8 cellular contexts compared by ENCODE assay signal in genomic region chr2:106192752-106193490, GRCh38. TPM values are rescaled to one million over a fixed set of nuclear protein-coding genes. Genes with fewer than 3 reads are reported as not detected.
DNase-seq lines count a peak whose midpoint lies in the region; FAIRE-seq and TF ChIP-seq lines count a peak whose summit lies in the region.

No MANE protein-coding gene starts in this region.

- no peaks in the 10 kb centered on the region for H3K27me3 ChIP-seq in MM.1S (replicated peaks; ENCODE audit: insufficient read depth, low read length)
- H3K27me3 ChIP-seq in bronchial epithelial cell (ENCODE audit: control insufficient read depth, insufficient read depth, low read length) = no peaks in the 10 kb centered on the region

- no peaks in the 10 kb centered on the region for H3K9me3 ChIP-seq in HEK293 (ENCODE audit: control insufficient read depth, insufficient read depth, low read depth, low read length)
- no peaks in the 10 kb centered on the region for H3K9me3 ChIP-seq in MM.1S (replicated peaks; ENCODE audit: insufficient read depth, low read length)

- peak overlapping the region; percentile 72 for H3K4me2 ChIP-seq in MM.1S (ENCODE audit: low read depth, low read length)

- CTCF ChIA-PET in HEK293 (lab: Yijun Ruan, JAX) = interaction anchor here (0.5 to 1.1 kb wide), 6 partner anchors 16 to 857 kb away, joined by 3 to 6 read pairs (median 3); no protein-coding TSS in a partner anchor

- 2 to 3% methylated on average over 14 of the region's 14 CpGs for WGBS in lower leg skin, 2 donors

- peak; percentile 43 for FAIRE-seq in bronchial epithelial cell (lab: Jason Lieb, UNC)

- peaks cover 0 to 5% of the 10 kb centered on the region in 2 experiments; a peak in 1 of 3 replicates for H3K36me3 ChIP-seq in HEK293 (ENCODE audit: control insufficient read depth in 2 of 2, insufficient read depth in 1 of 2, low read length in 2 of 2)
- no peaks in the 10 kb centered on the region for H3K36me3 ChIP-seq in MM.1S (replicated peaks; ENCODE audit: insufficient read depth, low read length)
- H3K36me3 ChIP-seq in bronchial epithelial cell (ENCODE audit: control insufficient read depth, insufficient read depth, low read length) = peaks cover 3% of the 10 kb centered on the region

- H3K4me1 Mint-ChIP-seq in T-helper 2 cell treated with Interferon-gamma antibody and Interleukin-4, amounts not matched to agents 5 μg/mL and 100 μg/mL, for 36 hours (ENCODE audit: low read depth) = peaks cover 41% of the 10 kb centered on the region

- TF ChIP-seq CTCF in HEK293 (tag by site-specific recombination; IDR thresholded peaks at IDR 0.05) (no peak), MM.1S (IDR thresholded peaks at IDR 0.05; ENCODE audit: low read length) (no peak), bronchial epithelial cell (IDR thresholded peaks at IDR 0.05; ENCODE audit: insufficient read depth, low read length, severe bottlenecking) (no peak), lower leg skin (IDR thresholded peaks at IDR 0.05) (no peak)

- intact Hi-C loops in lower leg skin (cut with DNase I; ENCODE audit: low total_unique reads) = no loop called here

- H3F3A ChIP-seq in MM.1S (ENCODE audit: insufficient read depth, low read length) = peaks cover 12% of the 10 kb centered on the region; the same call in 1 of the 2 replicates

- H3K4me1 ChIP-seq in HEK293 (ENCODE audit: control insufficient read depth, insufficient read depth, low read length) = peaks cover 5% of the 10 kb centered on the region; the same call in 1 of the 2 replicates
- peaks cover 10% of the 10 kb centered on the region for H3K4me1 ChIP-seq in MM.1S (ENCODE audit: low read length)

- peaks cover 42% of the 10 kb centered on the region for H3K79me2 ChIP-seq in MM.1S (ENCODE audit: low read length)

- peak overlapping the region; percentile 3 for H3K27ac Mint-ChIP-seq in T-helper 2 cell treated with Interferon-gamma antibody and Interleukin-4, amounts not matched to agents 5 μg/mL and 100 μg/mL, for 36 hours

- no peak for TF ChIP-seq POLR2A in lower leg skin (IDR thresholded peaks at IDR 0.05)

- H3K36me3 Mint-ChIP-seq in T-helper 2 cell treated with Interferon-gamma antibody and Interleukin-4, amounts not matched to agents 5 μg/mL and 100 μg/mL, for 36 hours (ENCODE audit: low read depth) = peaks cover 18% of the 10 kb centered on the region

- H3K27ac ChIP-seq in HEK293 (ENCODE audit: extremely low read depth, low read depth, low read length) = peak overlapping the region; percentile 65; the same call in 1 of the 2 replicates
- H3K27ac ChIP-seq in MM.1S (ENCODE audit: low read length) = peak overlapping the region; percentile 60; the same call in 1 of the 2 replicates

- no peaks in the 10 kb centered on the region for H3K9me3 Mint-ChIP-seq in T-helper 2 cell treated with Interferon-gamma antibody and Interleukin-4, amounts not matched to agents 5 μg/mL and 100 μg/mL, for 36 hours

- H3K9me2 ChIP-seq in MM.1S (replicated peaks; ENCODE audit: insufficient read depth, low read length) = no peaks in the 10 kb centered on the region

- DNase-seq in NCI-H2227 (lab: John Stamatoyannopoulos, UW; ENCODE audit: unreplicated experiment) = peak; percentile 39
- no peak for DNase-seq in NCI-H2227 treated with DMSO at 0.1 percent for 48 hours (lab: John Stamatoyannopoulos, UW)
- peak; percentile 54 for DNase-seq in MM.1S
- peak; percentile 74 for DNase-seq in T-helper 2 cell treated with Interferon-gamma antibody and Interleukin-4, amounts not matched to agents 5 μg/mL and 100 μg/mL, for 36 hours (ENCODE audit: low spot score)
- DNase-seq in bronchial epithelial cell (ENCODE audit: low read depth) = peak; percentile 87
- DNase-seq in lower leg skin (ENCODE audit: low spot score in 2 of 2) = no peak
- DNase-seq in stimulated activated CD8-positive, alpha-beta memory T cell treated with anti-CD3 and anti-CD28 coated beads, Interleukin-15, amount 100 ng/mL, for 24 hours (ENCODE audit: low read depth) = peak; percentile 6

- peaks cover 3% of the 10 kb centered on the region for H3K27me3 Mint-ChIP-seq in T-helper 2 cell treated with Interferon-gamma antibody and Interleukin-4, amounts not matched to agents 5 μg/mL and 100 μg/mL, for 36 hours (ENCODE audit: low read depth)

- H2AFZ ChIP-seq in MM.1S (ENCODE audit: low read length) = peak overlapping the region; percentile 90

- H4K20me1 ChIP-seq in MM.1S (ENCODE audit: insufficient read depth, low read length) = no peaks in the 10 kb centered on the region

- peak overlapping the region; percentile 84 for H3K4me3 Mint-ChIP-seq in T-helper 2 cell treated with Interferon-gamma antibody and Interleukin-4, amounts not matched to agents 5 μg/mL and 100 μg/mL, for 36 hours

- peak overlapping the region; percentile 77; the same call in 1 of the 2 replicates for H3K9ac ChIP-seq in MM.1S (ENCODE audit: low read length)

- POLR2A ChIA-PET in HEK293 (lab: Yijun Ruan, JAX) = interaction anchor here (0.6 to 1.0 kb wide), 2 partner anchors 9 to 12 kb away, joined by 3 read pairs; no protein-coding TSS in a partner anchor

- H3K4me3 ChIP-seq in HEK293 (ENCODE audit: low read depth, low read length) = peak overlapping the region; percentile 88
- peak overlapping the region; percentile 89 for H3K4me3 ChIP-seq in MM.1S (ENCODE audit: low read length)
- peak overlapping the region; percentile 71 for H3K4me3 ChIP-seq in bronchial epithelial cell (ENCODE audit: low read depth, low read length)
- H3K4me3 ChIP-seq in lower leg skin (ENCODE audit: low read depth, poor library complexity, severe bottlenecking) = peak overlapping the region; percentile 59

TF ChIP-seq in HEK293, 187 proteins besides CTCF, POLR2A, EP300 and RAD21 (continues in another document):
- peak; percentile 54; the same call in 1 of the 2 replicates for TF ChIP-seq SCRT1 (tag by site-specific recombination; IDR thresholded peaks at IDR 0.05; ENCODE audit: borderline replicate concordance)
- TF ChIP-seq ZNF239 (tag by site-specific recombination; IDR thresholded peaks at IDR 0.05) = no peak
- peak; percentile 94 for TF ChIP-seq SCRT2 (tag by site-specific recombination; IDR thresholded peaks at IDR 0.05)
- peak; percentile 55 for TF ChIP-seq PRDM6 (tag by site-specific recombination; IDR thresholded peaks at IDR 0.05)
- no peak for TF ChIP-seq KLF9 (tag by site-specific recombination; IDR thresholded peaks at IDR 0.05; ENCODE audit: low read depth)
- TF ChIP-seq ZNF248 (tag by site-specific recombination; IDR thresholded peaks at IDR 0.05) = no peak
- no peak for TF ChIP-seq ZNF155 (tag by site-specific recombination; IDR thresholded peaks at IDR 0.05)
- no peak for TF ChIP-seq ZNF670 (tag by site-specific recombination; IDR thresholded peaks at IDR 0.05; ENCODE audit: low read depth)
- TF ChIP-seq ZBTB21 (tag by site-specific recombination; IDR thresholded peaks at IDR 0.05) = no peak
- TF ChIP-seq ZNF776 (tag by site-specific recombination; IDR thresholded peaks at IDR 0.05; ENCODE audit: borderline replicate concordance) = no peak
- TF ChIP-seq ZSCAN30 (tag by site-specific recombination; IDR thresholded peaks at IDR 0.05) = no peak
- TF ChIP-seq AEBP2 (tag by site-specific recombination; IDR thresholded peaks at IDR 0.05; ENCODE audit: borderline replicate concordance) = no peak
- no peak for TF ChIP-seq ZNF555 (tag by site-specific recombination; conservative IDR thresholded peaks at IDR 0.05)
- no peak for TF ChIP-seq REPIN1 (tag by site-specific recombination; IDR thresholded peaks at IDR 0.05; ENCODE audit: low read depth)
- no peak for TF ChIP-seq ZNF600 (tag by site-specific recombination; IDR thresholded peaks at IDR 0.05)
- no peak for TF ChIP-seq HOXC10 (CRISPR knock-in tag; IDR thresholded peaks at IDR 0.05)
- TF ChIP-seq ZNF830 (tag by site-specific recombination; IDR thresholded peaks at IDR 0.05; ENCODE audit: low read depth) = no peak
- no peak for TF ChIP-seq ZNF837 (tag by site-specific recombination; IDR thresholded peaks at IDR 0.05)
- no peak for TF ChIP-seq ZXDB (tag by site-specific recombination; IDR thresholded peaks at IDR 0.05)
- no peak for TF ChIP-seq ZNF362 (tag by site-specific recombination; IDR thresholded peaks at IDR 0.05)
- TF ChIP-seq SP7 (tag by site-specific recombination; IDR thresholded peaks at IDR 0.05) = peak; percentile 83
- TF ChIP-seq ZNF416 (tag by site-specific recombination; IDR thresholded peaks at IDR 0.05) = no peak

RNA-seq across cellular contexts. Expression of gene UXS1, which starts 1.2 kb away (rescaled TPM):
- total RNA-seq in bronchial epithelial cell = 41.6 and 55.8 TPM in 2 replicates
- total RNA-seq in lower leg skin = 10 to 100 TPM; 16.7 to 46.2 (median 34.9) TPM

Comparison
In these comparisons a context has a peak if more than half of its experiments do, and no peak if none do; other contexts are left out.
1. DNase-seq: peak in NCI-H2227 (single experiment), MM.1S (single experiment), T-helper 2 cell treated with Interferon-gamma antibody and Interleukin-4, amounts not matched to agents 5 μg/mL and 100 μg/mL, for 36 hours (single experiment), bronchial epithelial cell (single experiment) and stimulated activated CD8-positive, alpha-beta memory T cell treated with anti-CD3 and anti-CD28 coated beads, Interleukin-15, amount 100 ng/mL, for 24 hours (single experiment); none in NCI-H2227 treated with DMSO at 0.1 percent for 48 hours (single experiment) and lower leg skin (0 of 2).
2. Peak in every context shown above with its lines, with median percentiles within 50 percentile points of each other: H3K4me3 ChIP-seq.